In genomic region chr20:57618091-57618765, GRCh38 we compare ENCODE assay signal across 9 cellular contexts. TPM values are rescaled to one million over a fixed set of nuclear protein-coding genes. Genes with fewer than 3 reads are reported as not detected.
DNase-seq lines count a peak whose midpoint lies in the region; ATAC-seq and TF ChIP-seq lines count a peak whose summit lies in the region.
"Had no signal": no experiment of that assay in that cellular context is flagged by ENCODE, and none has a peak within 500 bp of the region (broad histone marks: within the 10 kb centered on the region; RNA-seq: fewer than 3 reads in every experiment).

No MANE protein-coding gene starts in this region.

- H2BK15ac ChIP-seq in neuronal stem cell (ENCODE audit: low read length), result no peak overlapping the region

- no peak for TF ChIP-seq CTCF in GM12865 (IDR thresholded peaks at IDR 0.05; ENCODE audit: insufficient read depth, low read depth, low read length, missing control alignments)
- no peak for TF ChIP-seq CTCF in hepatocyte (IDR thresholded peaks at IDR 0.05; ENCODE audit: poor library complexity)

- H3K4me1 ChIP-seq in hepatocyte (ENCODE audit: insufficient read depth) (no peaks in the 10 kb centered on the region), neuronal stem cell (ENCODE audit: control insufficient read depth in 2 of 2, insufficient read depth in 1 of 2, low read depth in 1 of 2, low read length in 2 of 2) (peaks cover 0 to 1% of the 10 kb centered on the region in 2 donors)

- peak overlapping the region; percentile 95 for H3K27ac Mint-ChIP-seq in T-helper 2 cell treated with Interferon-gamma antibody and Interleukin-4, amounts not matched to agents 5 μg/mL and 100 μg/mL, for 36 hours

- H3K4ac ChIP-seq in neuronal stem cell (ENCODE audit: low read length), result no peak overlapping the region

- no peak overlapping the region for H2BK12ac ChIP-seq in neuronal stem cell (ENCODE audit: low read length)

- no peaks in the 10 kb centered on the region for H3K9me3 Mint-ChIP-seq in T-helper 2 cell treated with Interferon-gamma antibody and Interleukin-4, amounts not matched to agents 5 μg/mL and 100 μg/mL, for 36 hours

- no peak overlapping the region for H2BK5ac ChIP-seq in neuronal stem cell (ENCODE audit: low read length)

- H3K27ac ChIP-seq in hepatocyte (no peak overlapping the region), neuronal stem cell (replicated peaks; ENCODE audit: low read length) (no peak overlapping the region)
- H3K27ac ChIP-seq: suprapubic skin had no signal

- no peak overlapping the region for H3K14ac ChIP-seq in neuronal stem cell (ENCODE audit: low read length)

- H3K79me2 ChIP-seq in hepatocyte, result no peaks in the 10 kb centered on the region

- H3K4me3 ChIP-seq in GM12865 (ENCODE audit: low read depth, low read length) (peak overlapping the region; percentile 53), hepatocyte (no peak overlapping the region), neuronal stem cell (ENCODE audit: low read length in 2 of 2) (no peak overlapping the region)

- peak overlapping the region; percentile 87 for H3K4me3 Mint-ChIP-seq in T-helper 2 cell treated with Interferon-gamma antibody and Interleukin-4, amounts not matched to agents 5 μg/mL and 100 μg/mL, for 36 hours

- H3K9me3 ChIP-seq in hepatocyte (ENCODE audit: low read depth) (no peaks in the 10 kb centered on the region), neuronal stem cell (replicated peaks in 1 of 2; ENCODE audit: control insufficient read depth in 2 of 2, insufficient read depth in 1 of 2, low read depth in 1 of 2, low read length in 2 of 2) (peaks cover 0 to 2% of the 10 kb centered on the region in 2 donors)
- H3K9me3 ChIP-seq: suprapubic skin had no signal

- DNase-seq in 8988T (peak; percentile 83), GM12865 (ENCODE audit: low read depth) (no peak), hepatocyte (ENCODE audit: low spot score) (peak; percentile 39), NCI-H1694 (lab: John Stamatoyannopoulos, UW) (no peak), neuronal stem cell (ENCODE audit: low spot score) (no peak)
- DNase-seq in T-helper 2 cell treated with Interferon-gamma antibody and Interleukin-4, amounts not matched to agents 5 μg/mL and 100 μg/mL, for 36 hours (ENCODE audit: low spot score), result no peak

- no peaks in the 10 kb centered on the region for H3K79me1 ChIP-seq in neuronal stem cell (ENCODE audit: low read depth, low read length)

- H2AFZ ChIP-seq in hepatocyte (no peak overlapping the region), neuronal stem cell (ENCODE audit: low read length) (no peak overlapping the region)

- 78% methylated on average over 14 of the region's 14 CpGs for WGBS in hepatocyte (ENCODE audit: low lambda C conversion rate, missing lambda C conversion rate)
- WGBS in neuronal stem cell (ENCODE audit: extremely low coverage in 2 of 2, insufficient read length in 2 of 2, insufficient replicate concordance in 1 of 2), 2 donors, result no CpG with 5 or more reads among the region's 14 CpGs

- no peak overlapping the region for H3K9ac ChIP-seq in neuronal stem cell (ENCODE audit: low read depth, low read length, poor library complexity)

- H3K18ac ChIP-seq in neuronal stem cell (ENCODE audit: low read length), result no peak overlapping the region

- no peak overlapping the region for H4K8ac ChIP-seq in neuronal stem cell (ENCODE audit: low read depth, low read length)

- H3K27me3 ChIP-seq in hepatocyte, result no peaks in the 10 kb centered on the region
- peaks cover 0 to 25% (median 2%) of the 10 kb centered on the region in 3 experiments for H3K27me3 ChIP-seq in neuronal stem cell (ENCODE audit: control insufficient read depth in 3 of 3, insufficient read depth in 3 of 3, low read depth in 1 of 3, low read length in 3 of 3)

- H3K4me2 ChIP-seq in hepatocyte, result no peak overlapping the region
- H3K4me2 ChIP-seq in neuronal stem cell (ENCODE audit: insufficient read depth, low read length, poor library complexity, severe bottlenecking), result no peak overlapping the region

- H4K91ac ChIP-seq in neuronal stem cell (ENCODE audit: low read depth, low read length, poor library complexity), result no peak overlapping the region

- H4K20me1 ChIP-seq in hepatocyte (ENCODE audit: insufficient read depth, poor library complexity, severe bottlenecking), result no peaks in the 10 kb centered on the region

- H3K4me1 Mint-ChIP-seq in T-helper 2 cell treated with Interferon-gamma antibody and Interleukin-4, amounts not matched to agents 5 μg/mL and 100 μg/mL, for 36 hours (ENCODE audit: low read depth), result peaks cover 50% of the 10 kb centered on the region

- no peak for ATAC-seq in GM19324 (IDR thresholded peaks at IDR 0.05; ENCODE audit: low FRiP score, unreplicated experiment)
- ATAC-seq in HG03175 (IDR thresholded peaks at IDR 0.05; ENCODE audit: unreplicated experiment), result no peak

- H3K9me2 ChIP-seq in hepatocyte (replicated peaks; ENCODE audit: insufficient read depth), result no peaks in the 10 kb centered on the region

- peaks cover 27% of the 10 kb centered on the region for H3K27me3 Mint-ChIP-seq in T-helper 2 cell treated with Interferon-gamma antibody and Interleukin-4, amounts not matched to agents 5 μg/mL and 100 μg/mL, for 36 hours (ENCODE audit: low read depth)

- H3K36me3 ChIP-seq in hepatocyte (replicated peaks; ENCODE audit: insufficient read depth, low read depth) (no peaks in the 10 kb centered on the region), neuronal stem cell (replicated peaks in 1 of 2; ENCODE audit: control insufficient read depth in 2 of 2, insufficient read depth in 2 of 2, low read length in 2 of 2) (no peaks in the 10 kb centered on the region)
- H3K36me3 ChIP-seq: suprapubic skin had no signal

- H3K36me3 Mint-ChIP-seq in T-helper 2 cell treated with Interferon-gamma antibody and Interleukin-4, amounts not matched to agents 5 μg/mL and 100 μg/mL, for 36 hours (ENCODE audit: low read depth), result peaks cover 9% of the 10 kb centered on the region

- no peak overlapping the region for H2BK120ac ChIP-seq in neuronal stem cell (ENCODE audit: low read depth, low read length)

- no peak overlapping the region for H2AK5ac ChIP-seq in neuronal stem cell (ENCODE audit: low read depth, low read length)

- H3K23ac ChIP-seq in neuronal stem cell (ENCODE audit: low read depth, low read length, poor library complexity), result no peak overlapping the region

RNA-seq across cellular contexts. Expression of gene ZBP1, which starts 2.0 kb away (rescaled TPM):
- total RNA-seq in hepatocyte, result not detected in 2 replicates
- not detected in 2 replicates for polyA plus RNA-seq in hepatocyte
- polyA plus RNA-seq in neuronal stem cell (2013, experiment 1 of 2), result not detected
- polyA plus RNA-seq in neuronal stem cell (2013, experiment 2 of 2), result not detected

RNA-seq across cellular contexts. Expression of gene PCK1, which starts 57.3 kb away (rescaled TPM):
- total RNA-seq in hepatocyte, result 12.0 and 12.8 TPM in 2 replicates
- 8.8 and 11.6 TPM in 2 replicates for polyA plus RNA-seq in hepatocyte
- polyA plus RNA-seq in neuronal stem cell (2013, experiment 1 of 2), result not detected
- polyA plus RNA-seq in neuronal stem cell (2013, experiment 2 of 2), result not detected

Comparison
In these comparisons a context has a peak if more than half of its experiments do, and no peak if none do; other contexts are left out.
1. DNase-seq: peak in 8988T (single experiment) and hepatocyte (single experiment); none in GM12865 (single experiment), T-helper 2 cell treated with Interferon-gamma antibody and Interleukin-4, amounts not matched to agents 5 μg/mL and 100 μg/mL, for 36 hours (single experiment), NCI-H1694 (single experiment) and neuronal stem cell (single experiment).